14 cellular contexts compared by ENCODE assay signal in genomic region chr4:75038376-75038775, GRCh38.
A peak's percentile ranks its signal among the peaks of the same experiment; 100 is the strongest.
DNase-seq lines count a peak whose midpoint lies in the region; ATAC-seq and TF ChIP-seq lines count a peak whose summit lies in the region.
"Had no signal": no experiment of that assay in that cellular context is flagged by ENCODE, and none has a peak within 500 bp of the region (broad histone marks: within the 10 kb centered on the region; RNA-seq: fewer than 3 reads in every experiment).

No MANE protein-coding gene starts in this region.

- H3K4me3 Mint-ChIP-seq in activated naive CD4-positive, alpha-beta T cell treated with anti-CD3 and anti-CD28 coated beads, Interleukin-2, amount 10 ng/mL, durations not matched to agents 7 days and 5 days = no peak overlapping the region
- H3K4me3 Mint-ChIP-seq in dendritic cell treated with granulocyte-macrophage colony-stimulating factor and Interleukin-4, amounts not matched to agents 40 ng/mL and 50 ng/mL, for 4 days = no peak overlapping the region
- H3K4me3 Mint-ChIP-seq in nephron progenitor cell = no peak overlapping the region
- H3K4me3 Mint-ChIP-seq in activated naive CD8-positive, alpha-beta T cell treated with anti-CD3 and anti-CD28 coated beads for 36 hours = no peak overlapping the region
- H3K4me3 Mint-ChIP-seq: CD14-positive monocyte; CD4-positive, alpha-beta memory T cell had no signal

- no peaks in the 10 kb centered on the region for H3K9me3 Mint-ChIP-seq in activated naive CD4-positive, alpha-beta T cell treated with anti-CD3 and anti-CD28 coated beads, Interleukin-2, amount 10 ng/mL, durations not matched to agents 7 days and 5 days
- H3K9me3 Mint-ChIP-seq in dendritic cell treated with granulocyte-macrophage colony-stimulating factor and Interleukin-4, amounts not matched to agents 40 ng/mL and 50 ng/mL, for 4 days = peaks cover 9% of the 10 kb centered on the region
- peaks cover 20% of the 10 kb centered on the region for H3K9me3 Mint-ChIP-seq in nephron progenitor cell
- H3K9me3 Mint-ChIP-seq in activated naive CD8-positive, alpha-beta T cell treated with anti-CD3 and anti-CD28 coated beads for 36 hours = no peaks in the 10 kb centered on the region

- H3K27me3 Mint-ChIP-seq in activated naive CD4-positive, alpha-beta T cell treated with anti-CD3 and anti-CD28 coated beads, Interleukin-2, amount 10 ng/mL, durations not matched to agents 7 days and 5 days = no peaks in the 10 kb centered on the region
- no peaks in the 10 kb centered on the region for H3K27me3 Mint-ChIP-seq in dendritic cell treated with granulocyte-macrophage colony-stimulating factor and Interleukin-4, amounts not matched to agents 40 ng/mL and 50 ng/mL, for 4 days
- peaks cover 3% of the 10 kb centered on the region for H3K27me3 Mint-ChIP-seq in nephron progenitor cell (ENCODE audit: low read depth, poor library complexity)
- no peaks in the 10 kb centered on the region for H3K27me3 Mint-ChIP-seq in activated naive CD8-positive, alpha-beta T cell treated with anti-CD3 and anti-CD28 coated beads for 36 hours
- H3K27me3 Mint-ChIP-seq: CD4-positive, alpha-beta memory T cell had no signal

- peak; percentile 84 for ATAC-seq in left ventricle myocardium superior
- no peak for ATAC-seq in GM18511 (IDR thresholded peaks at IDR 0.05; ENCODE audit: unreplicated experiment)

- intact Hi-C loops in dendritic cell treated with granulocyte-macrophage colony-stimulating factor and Interleukin-4, amounts not matched to agents 40 ng/mL and 50 ng/mL, for 4 days (cut with micrococcal nuclease) = loop anchor here (5.0 to 10.0 kb wide), 2 partner anchors 106 to 456 kb away; partner anchors contain the start of gene PARM1
- intact Hi-C loops in left ventricle myocardium superior (cut with micrococcal nuclease) = no loop called here

- CTCF ChIA-PET in activated naive CD4-positive, alpha-beta T cell treated with anti-CD3 and anti-CD28 coated beads, Interleukin-2, amount 10 ng/mL, durations not matched to agents 7 days and 5 days (lab: Charles Lee) = interaction anchor here (0.6 kb wide), 1 partner anchor 1699 kb away, joined by 3 read pairs; no protein-coding TSS in a partner anchor

- no peak for TF ChIP-seq CTCF in nephron progenitor cell (IDR thresholded peaks at IDR 0.05)

- H3K27ac Mint-ChIP-seq in activated naive CD4-positive, alpha-beta T cell treated with anti-CD3 and anti-CD28 coated beads, Interleukin-2, amount 10 ng/mL, durations not matched to agents 7 days and 5 days = peak overlapping the region; percentile 29
- H3K27ac Mint-ChIP-seq in dendritic cell treated with granulocyte-macrophage colony-stimulating factor and Interleukin-4, amounts not matched to agents 40 ng/mL and 50 ng/mL, for 4 days = peak overlapping the region; percentile 12
- H3K27ac Mint-ChIP-seq in nephron progenitor cell = peak overlapping the region; percentile 28
- no peak overlapping the region for H3K27ac Mint-ChIP-seq in activated naive CD8-positive, alpha-beta T cell treated with anti-CD3 and anti-CD28 coated beads for 36 hours
- H3K27ac Mint-ChIP-seq: CD14-positive monocyte; CD4-positive, alpha-beta memory T cell had no signal

- DNase-seq in activated naive CD4-positive, alpha-beta T cell treated with anti-CD3 and anti-CD28 coated beads, Interleukin-2, amount 10 ng/mL, durations not matched to agents 7 days and 5 days = no peak
- no peak for DNase-seq in activated naive CD4-positive, alpha-beta T cell (lab: John Stamatoyannopoulos, UW)
- DNase-seq in left ventricle myocardium superior = no peak
- no peak for DNase-seq in nephron progenitor cell
- no peak for DNase-seq in activated naive CD8-positive, alpha-beta T cell treated with anti-CD3 and anti-CD28 coated beads for 36 hours
- no peak for DNase-seq in 8988T
- DNase-seq: CD4-positive, alpha-beta memory T cell; DMS153; DMS79; GF-D8; GM23248 had no signal

- no peaks in the 10 kb centered on the region for H3K36me3 Mint-ChIP-seq in activated naive CD4-positive, alpha-beta T cell treated with anti-CD3 and anti-CD28 coated beads, Interleukin-2, amount 10 ng/mL, durations not matched to agents 7 days and 5 days
- peaks cover 17% of the 10 kb centered on the region for H3K36me3 Mint-ChIP-seq in dendritic cell treated with granulocyte-macrophage colony-stimulating factor and Interleukin-4, amounts not matched to agents 40 ng/mL and 50 ng/mL, for 4 days (ENCODE audit: low read depth)
- peaks cover 28% of the 10 kb centered on the region for H3K36me3 Mint-ChIP-seq in nephron progenitor cell (ENCODE audit: low read depth)
- H3K36me3 Mint-ChIP-seq in activated naive CD8-positive, alpha-beta T cell treated with anti-CD3 and anti-CD28 coated beads for 36 hours = no peaks in the 10 kb centered on the region
- H3K36me3 Mint-ChIP-seq: CD14-positive monocyte; CD4-positive, alpha-beta memory T cell had no signal

- no peaks in the 10 kb centered on the region for H3K4me1 Mint-ChIP-seq in activated naive CD4-positive, alpha-beta T cell treated with anti-CD3 and anti-CD28 coated beads, Interleukin-2, amount 10 ng/mL, durations not matched to agents 7 days and 5 days
- H3K4me1 Mint-ChIP-seq in dendritic cell treated with granulocyte-macrophage colony-stimulating factor and Interleukin-4, amounts not matched to agents 40 ng/mL and 50 ng/mL, for 4 days (ENCODE audit: low read depth) = peaks cover 43% of the 10 kb centered on the region
- H3K4me1 Mint-ChIP-seq in nephron progenitor cell = peaks cover 58% of the 10 kb centered on the region
- H3K4me1 Mint-ChIP-seq in activated naive CD8-positive, alpha-beta T cell treated with anti-CD3 and anti-CD28 coated beads for 36 hours = no peaks in the 10 kb centered on the region
- H3K4me1 Mint-ChIP-seq: CD4-positive, alpha-beta memory T cell had no signal
